In genomic region chr1:90722874-90723273, GRCh38 we compare ENCODE assay signal across 15 cellular contexts. TPM values are rescaled to one million over a fixed set of nuclear protein-coding genes. Genes with fewer than 3 reads are reported as not detected.
DNase-seq lines count a peak whose midpoint lies in the region; ATAC-seq, FAIRE-seq and TF ChIP-seq lines count a peak whose summit lies in the region.
"Had no signal": no experiment of that assay in that cellular context is flagged by ENCODE, and none has a peak within 500 bp of the region (broad histone marks: within the 10 kb centered on the region; RNA-seq: fewer than 3 reads in every experiment).

No MANE protein-coding gene starts in this region.

- H3K4me3 Mint-ChIP-seq in activated CD4-positive, alpha-beta memory T cell treated with anti-CD3 and anti-CD28 coated beads, Interleukin-2, amount 10 ng/mL, durations not matched to agents 7 days and 5 days = peak overlapping the region; percentile 43
- H3K4me3 Mint-ChIP-seq in activated CD4-positive, alpha-beta memory T cell treated with anti-CD3 and anti-CD28 coated beads for 36 hours = no peak overlapping the region

- H3K9me3 Mint-ChIP-seq in activated CD4-positive, alpha-beta memory T cell treated with anti-CD3 and anti-CD28 coated beads, Interleukin-2, amount 10 ng/mL, durations not matched to agents 7 days and 5 days = no peaks in the 10 kb centered on the region
- H3K9me3 Mint-ChIP-seq in activated CD4-positive, alpha-beta memory T cell treated with anti-CD3 and anti-CD28 coated beads for 36 hours = peaks cover 11% of the 10 kb centered on the region

- H3K36me3 Mint-ChIP-seq in activated CD4-positive, alpha-beta memory T cell treated with anti-CD3 and anti-CD28 coated beads, Interleukin-2, amount 10 ng/mL, durations not matched to agents 7 days and 5 days (ENCODE audit: low read depth) = peaks cover 34% of the 10 kb centered on the region
- H3K36me3 Mint-ChIP-seq in activated CD4-positive, alpha-beta memory T cell treated with anti-CD3 and anti-CD28 coated beads for 36 hours = peaks cover 35% of the 10 kb centered on the region

- 55% methylated on average over 4 of the region's 4 CpGs for WGBS in HepG2 (ENCODE audit: low lambda C conversion rate)

- TF ChIP-seq CTCF in MM.1S (IDR thresholded peaks at IDR 0.05; ENCODE audit: low read length) (no peak), HepG2 (CRISPR knock-in tag; IDR thresholded peaks at IDR 0.05) (no peak)

- POLR2A ChIA-PET in activated CD4-positive, alpha-beta memory T cell treated with anti-CD3 and anti-CD28 coated beads, Interleukin-2, amount 10 ng/mL, durations not matched to agents 7 days and 5 days (lab: Charles Lee) = interaction anchor here (2.2 kb wide), 1 partner anchor 8 kb away, joined by 6 read pairs; no protein-coding TSS in a partner anchor
- POLR2A ChIA-PET in activated CD4-positive, alpha-beta memory T cell treated with anti-CD3 and anti-CD28 coated beads for 36 hours (lab: Charles Lee) = no interaction called here
- POLR2A ChIA-PET in HepG2 (lab: Yijun Ruan, JAX) = no interaction called here

- ATAC-seq in HepG2 = no peak
- no peak for ATAC-seq in HG03039 (IDR thresholded peaks at IDR 0.05; ENCODE audit: unreplicated experiment)

- H2AFZ ChIP-seq in MM.1S (ENCODE audit: low read length) (peak overlapping the region; percentile 62; the same call in 1 of the 2 replicates), HepG2 (ENCODE audit: low read length) (no peak overlapping the region)

- H3K9ac ChIP-seq in MM.1S (ENCODE audit: low read length) (no peak overlapping the region), skeletal muscle satellite cell (ENCODE audit: low read depth, low read length) (no peak overlapping the region), HepG2 (ENCODE audit: insufficient read depth, low read depth, low read length) (no peak overlapping the region)

- CTCF ChIA-PET in activated CD4-positive, alpha-beta memory T cell treated with anti-CD3 and anti-CD28 coated beads, Interleukin-2, amount 10 ng/mL, durations not matched to agents 7 days and 5 days (lab: Charles Lee) = interaction anchor here (1.4 to 3.0 kb wide), 4 partner anchors 12 to 443 kb away, joined by 3 to 39 read pairs (median 11); no protein-coding TSS in a partner anchor
- CTCF ChIA-PET in activated CD4-positive, alpha-beta memory T cell treated with anti-CD3 and anti-CD28 coated beads for 36 hours (lab: Charles Lee) = interaction anchor here (1.2 to 3.1 kb wide), 4 partner anchors 15 to 443 kb away, joined by 3 to 28 read pairs (median 10); no protein-coding TSS in a partner anchor
- CTCF ChIA-PET in HepG2 (lab: Yijun Ruan, JAX; ENCODE audit: low intra/inter-chr PET ratio, low total read pairs) = interaction anchor here (2.4 kb wide), 1 partner anchor 241 kb away, joined by 18 read pairs; no protein-coding TSS in a partner anchor

- H3K4me1 ChIP-seq in MM.1S (ENCODE audit: low read length) = no peaks in the 10 kb centered on the region
- H3K4me1 ChIP-seq in effector memory CD4-positive, alpha-beta T cell (ENCODE audit: control insufficient read depth, insufficient read depth, low read length, poor library complexity, severe bottlenecking) = peaks cover 29% of the 10 kb centered on the region
- peaks cover 13% of the 10 kb centered on the region for H3K4me1 ChIP-seq in skeletal muscle satellite cell (ENCODE audit: control insufficient read depth, insufficient read depth, low read length)
- 0 out of 2 replicates have a peak, but pooled peaks cover 13% of the 10 kb centered on the region for H3K4me1 ChIP-seq in HepG2 (ENCODE audit: insufficient read depth, low read length)

- DNase-seq in activated CD4-positive, alpha-beta memory T cell treated with anti-CD3 and anti-CD28 coated beads, Interleukin-2, amount 10 ng/mL, durations not matched to agents 7 days and 5 days = no peak
- no peak for DNase-seq in activated CD4-positive, alpha-beta memory T cell treated with anti-CD3 and anti-CD28 coated beads for 36 hours
- no peak for DNase-seq in MM.1S
- DNase-seq in effector memory CD4-positive, alpha-beta T cell = no peak
- DNase-seq in HepG2 (ENCODE audit: low spot score) = no peak
- DNase-seq in NK-92 (lab: John Stamatoyannopoulos, UW; ENCODE audit: unreplicated experiment) = no peak
- DNase-seq: activated CD4-positive, CD25-positive, alpha-beta regulatory T cell; dorsolateral prefrontal cortex; NCI-H2107; NCI-H774; Peyer's patch; tibial artery had no signal

- no peak for TF ChIP-seq POLR2A in HepG2 (IDR thresholded peaks at IDR 0.05; ENCODE audit: insufficient read depth in 1 of 2, low read depth in 2 of 2, low read length in 2 of 2)

- TF ChIP-seq EP300 in HepG2 (IDR thresholded peaks at IDR 0.05; ENCODE audit: low read depth in 2 of 2, low read length in 2 of 2) (no peak), HepG2 (CRISPR knock-in tag; IDR thresholded peaks at IDR 0.05; ENCODE audit: borderline replicate concordance) (no peak)

- no peaks in the 10 kb centered on the region for H3K9me2 ChIP-seq in MM.1S (replicated peaks; ENCODE audit: insufficient read depth, low read length)

- H4K20me1 ChIP-seq in MM.1S (ENCODE audit: insufficient read depth, low read length) (no peaks in the 10 kb centered on the region), HepG2 (ENCODE audit: insufficient read depth, low read length) (no peaks in the 10 kb centered on the region)

- no peak overlapping the region for H3K27ac ChIP-seq in MM.1S (ENCODE audit: low read length)
- no peak overlapping the region for H3K27ac ChIP-seq in effector memory CD4-positive, alpha-beta T cell (ENCODE audit: insufficient read depth, low read length, poor library complexity, severe bottlenecking)
- no peak overlapping the region for H3K27ac ChIP-seq in HepG2 (ENCODE audit: extremely low read length, insufficient read depth, low read length)
- H3K27ac ChIP-seq: Peyer's patch, tibial artery had no signal

- intact Hi-C loops in activated CD4-positive, alpha-beta memory T cell treated with anti-CD3 and anti-CD28 coated beads for 36 hours (cut with micrococcal nuclease) = loop anchor here (1.0 to 5.0 kb wide), 3 partner anchors 129 to 442 kb away; no protein-coding TSS in a partner anchor
- intact Hi-C loops in HepG2 (cut with micrococcal nuclease; ENCODE audit: unreplicated experiment) = no loop called here

- no peaks in the 10 kb centered on the region for H3K79me2 ChIP-seq in MM.1S (ENCODE audit: low read length)
- H3K79me2 ChIP-seq in HepG2 (ENCODE audit: insufficient read depth, low read length) = no peaks in the 10 kb centered on the region

- H3K36me3 ChIP-seq in MM.1S (replicated peaks; ENCODE audit: insufficient read depth, low read length) (no peaks in the 10 kb centered on the region), skeletal muscle satellite cell (ENCODE audit: insufficient read depth, low read length) (no peaks in the 10 kb centered on the region), HepG2 (replicated peaks in 1 of 2; ENCODE audit: control insufficient read depth in 1 of 2, insufficient read depth in 2 of 2, low read length in 2 of 2) (no peaks in the 10 kb centered on the region)
- H3K36me3 ChIP-seq in effector memory CD4-positive, alpha-beta T cell (ENCODE audit: control insufficient read depth, insufficient read depth, low read length) = no peaks in the 10 kb centered on the region
- H3K36me3 ChIP-seq: Peyer's patch, tibial artery had no signal

- H3K27me3 Mint-ChIP-seq in activated CD4-positive, alpha-beta memory T cell treated with anti-CD3 and anti-CD28 coated beads, Interleukin-2, amount 10 ng/mL, durations not matched to agents 7 days and 5 days = peaks cover 93% of the 10 kb centered on the region
- H3K27me3 Mint-ChIP-seq in activated CD4-positive, alpha-beta memory T cell treated with anti-CD3 and anti-CD28 coated beads for 36 hours = peaks cover 89% of the 10 kb centered on the region

- H3K27ac Mint-ChIP-seq in activated CD4-positive, alpha-beta memory T cell treated with anti-CD3 and anti-CD28 coated beads, Interleukin-2, amount 10 ng/mL, durations not matched to agents 7 days and 5 days = no peak overlapping the region
- H3K27ac Mint-ChIP-seq in activated CD4-positive, alpha-beta memory T cell treated with anti-CD3 and anti-CD28 coated beads for 36 hours = no peak overlapping the region

- H3K4me3 ChIP-seq in MM.1S (ENCODE audit: low read length) (peak overlapping the region; percentile 58), skeletal muscle satellite cell (ENCODE audit: low read length) (no peak overlapping the region), HepG2 (replicated peaks in 1 of 3; ENCODE audit: insufficient read depth in 1 of 3, low read depth in 2 of 3, low read length in 3 of 3) (no peak overlapping the region)
- peak overlapping the region; percentile 44 for H3K4me3 ChIP-seq in effector memory CD4-positive, alpha-beta T cell (ENCODE audit: insufficient read depth, low read depth, low read length, poor library complexity, severe bottlenecking)
- H3K4me3 ChIP-seq: tibial artery had no signal

- peaks cover 39% of the 10 kb centered on the region for H3K4me1 Mint-ChIP-seq in activated CD4-positive, alpha-beta memory T cell treated with anti-CD3 and anti-CD28 coated beads, Interleukin-2, amount 10 ng/mL, durations not matched to agents 7 days and 5 days
- peaks cover 39% of the 10 kb centered on the region for H3K4me1 Mint-ChIP-seq in activated CD4-positive, alpha-beta memory T cell treated with anti-CD3 and anti-CD28 coated beads for 36 hours (ENCODE audit: low read depth)

- H3K9me3 ChIP-seq in MM.1S (replicated peaks; ENCODE audit: insufficient read depth, low read length) = no peaks in the 10 kb centered on the region
- peaks cover 6% of the 10 kb centered on the region for H3K9me3 ChIP-seq in effector memory CD4-positive, alpha-beta T cell (ENCODE audit: control insufficient read depth, low read length)
- no peaks in the 10 kb centered on the region for H3K9me3 ChIP-seq in skeletal muscle satellite cell (replicated peaks; ENCODE audit: low read length)
- H3K9me3 ChIP-seq in HepG2 (ENCODE audit: low read length) = no peaks in the 10 kb centered on the region

- no TSS peak for BruUV-seq in HepG2 (replicated peaks; lab: Mats Ljungman, UMichigan)

- H3K27me3 ChIP-seq in MM.1S (replicated peaks; ENCODE audit: insufficient read depth, low read length) (peaks cover 5% of the 10 kb centered on the region; the same call in 1 of the 2 replicates), skeletal muscle satellite cell (ENCODE audit: control insufficient read depth, insufficient read depth, low read length) (peaks cover 97% of the 10 kb centered on the region), HepG2 (ENCODE audit: control insufficient read depth in 1 of 2, insufficient read depth in 2 of 2, low read length in 2 of 2) (peaks cover 10 to 62% of the 10 kb centered on the region in 2 experiments; a peak in 4 of 5 replicates)
- H3K27me3 ChIP-seq in effector memory CD4-positive, alpha-beta T cell (replicated peaks; ENCODE audit: control insufficient read depth, insufficient read depth, low read length, poor library complexity, severe bottlenecking) = peaks cover 98% of the 10 kb centered on the region

- no peak for FAIRE-seq in HepG2 (lab: Jason Lieb, UNC)
- FAIRE-seq: astrocyte had no signal

- peak overlapping the region; percentile 38; the same call in 1 of the 2 replicates for H3K4me2 ChIP-seq in MM.1S (ENCODE audit: low read depth, low read length)
- H3K4me2 ChIP-seq in skeletal muscle satellite cell (ENCODE audit: low read length) = peak overlapping the region; percentile 50
- no peak overlapping the region for H3K4me2 ChIP-seq in HepG2 (ENCODE audit: low read depth, low read length)

- H3F3A ChIP-seq in MM.1S (ENCODE audit: insufficient read depth, low read length) = 0 out of 2 replicates have a peak, but pooled peaks cover 3% of the 10 kb centered on the region

- TF ChIP-seq RAD21 in HepG2 (CRISPR knock-in tag; IDR thresholded peaks at IDR 0.05) = no peak

- in situ Hi-C loops in HepG2 (cut with HindIII; ENCODE audit: extremely low pct_ligation_motif_present, low pct_unique_long_range_greater_than_20kb) = loop anchor here (5.0 to 10.0 kb wide), 2 partner anchors 239 to 442 kb away; no protein-coding TSS in a partner anchor

RNA-seq across cellular contexts. Expression of gene BARHL2, which starts 5.8 kb away (rescaled TPM):
- total RNA-seq in activated CD4-positive, alpha-beta memory T cell treated with anti-CD3 and anti-CD28 coated beads, Interleukin-2, amount 10 ng/mL, durations not matched to agents 7 days and 5 days = not detected
- total RNA-seq in activated CD4-positive, alpha-beta memory T cell treated with anti-CD3 and anti-CD28 coated beads for 36 hours = not detected
- not detected in 2 replicates for total RNA-seq in skeletal muscle satellite cell (2012; rRNA removed)
- not detected in 2 replicates for total RNA-seq in HepG2 (2016; rRNA removed; fragmentation: Illumina TruSeq; extraction: Trizol)
- total RNA-seq in HepG2 (2016; cell fraction: cytosol; rRNA removed; fragmentation: Illumina TruSeq; extraction: Trizol; ENCODE audit: low read depth) = not detected in 2 replicates
- not detected in 2 replicates for total RNA-seq in HepG2 (2016; cell fraction: insoluble cytoplasmic fraction; rRNA removed; fragmentation: Illumina TruSeq; extraction: Trizol)
- total RNA-seq in HepG2 (2016; cell fraction: membrane; rRNA removed; fragmentation: Illumina TruSeq; extraction: Trizol) = not detected in 2 replicates
- not detected in 2 replicates for total RNA-seq in HepG2 (2016; cell fraction: nucleus; rRNA removed; fragmentation: Illumina TruSeq; extraction: Trizol)
- not detected in 2 replicates for polyA plus RNA-seq in HepG2 (2011; rRNA removed)
- not detected in 2 replicates for polyA plus RNA-seq in HepG2 (2011; cell fraction: cytosol; rRNA removed)
- polyA plus RNA-seq in HepG2 (2011; cell fraction: nucleus; rRNA removed) = not detected in 2 replicates
- not detected in 2 replicates for polyA plus RNA-seq in HepG2 (2012)
- not detected in 2 replicates for polyA plus RNA-seq in HepG2 (2016; cell fraction: cytosol; fragmentation: Illumina TruSeq; extraction: Trizol; ENCODE audit: low read depth)
- polyA plus RNA-seq in HepG2 (2016; cell fraction: insoluble cytoplasmic fraction; fragmentation: Illumina TruSeq; extraction: Trizol; ENCODE audit: low read depth) = not detected in 2 replicates
- not detected in 2 replicates for polyA plus RNA-seq in HepG2 (2016; cell fraction: membrane; fragmentation: Illumina TruSeq; extraction: Trizol; ENCODE audit: low read depth)
- polyA plus RNA-seq in HepG2 (2016; cell fraction: nucleus; fragmentation: Illumina TruSeq; extraction: Trizol; ENCODE audit: insufficient read depth, low read depth) = not detected in 2 replicates
- polyA minus RNA-seq in HepG2 (2011; rRNA and poly(A)+ RNA removed; ENCODE audit: low replicate concordance) = not detected in 2 replicates
- polyA minus RNA-seq in HepG2 (2011; cell fraction: cytosol; rRNA and poly(A)+ RNA removed) = not detected in 2 replicates
- not detected in 2 replicates for polyA minus RNA-seq in HepG2 (2011; cell fraction: nucleus; rRNA and poly(A)+ RNA removed)
- total RNA-seq: astrocyte, Peyer's patch had no signal

Comparison
In these comparisons a context has a peak if more than half of its experiments do, and no peak if none do; other contexts are left out.
1. H3K4me3 ChIP-seq: peak in MM.1S (single experiment) and effector memory CD4-positive, alpha-beta T cell (single experiment); none in skeletal muscle satellite cell (single experiment) and HepG2 (0 of 3).